In genomic region chr14:21264025-21264801, GRCh38 we compare ENCODE assay signal across 1 cellular context.
TF ChIP-seq lines count a peak whose summit lies in the region.

No MANE protein-coding gene starts in this region.

TF ChIP-seq in H1, 55 proteins besides CTCF, POLR2A, EP300 and RAD21:
- TF ChIP-seq CHD2 (IDR thresholded peaks at IDR 0.05; ENCODE audit: low read length) = no peak
- no peak for TF ChIP-seq SUZ12 (IDR thresholded peaks at IDR 0.05; ENCODE audit: low read length)
TF ChIP-seq in H1: peak in this region for 0.
